In genomic region chr20:17655865-17656489, GRCh38 we compare ENCODE assay signal across 1 cellular context.
TF ChIP-seq lines count a peak whose summit lies in the region.

No MANE protein-coding gene starts in this region.

TF ChIP-seq in HCT116, 20 proteins besides CTCF, POLR2A, EP300 and RAD21 (continued from another document):
- no peak for TF ChIP-seq REST (IDR thresholded peaks at IDR 0.05; ENCODE audit: low read depth)
